In the genomic region with DNA sequence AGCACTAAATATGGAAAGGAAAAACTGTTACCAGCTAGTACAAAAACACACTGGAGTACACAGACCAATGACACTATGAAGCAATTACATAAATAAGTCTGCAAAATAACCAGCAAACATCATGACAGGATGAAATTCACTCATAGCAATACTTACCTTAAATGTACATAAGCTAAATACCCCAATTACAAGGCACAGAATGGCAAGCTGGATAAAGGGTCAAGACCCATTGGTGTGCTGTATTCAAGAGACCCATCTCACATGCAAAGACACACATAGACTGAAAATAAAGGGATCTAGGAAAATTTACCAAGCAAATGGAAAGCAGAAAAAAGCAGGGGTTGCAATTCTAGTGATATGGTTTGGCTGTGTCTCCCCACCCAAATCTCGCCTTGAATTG, we compare ENCODE assay signal across 18 cellular contexts. TPM values are rescaled to one million over a fixed set of nuclear protein-coding genes. Genes with fewer than 3 reads are reported as not detected.
"Had no signal": no experiment of that assay in that cellular context is flagged by ENCODE, and none has a peak within 500 bp of the region (broad histone marks: within the 10 kb centered on the region; RNA-seq: fewer than 3 reads in every experiment).

No MANE protein-coding gene starts in this region.

- H3K27ac ChIP-seq: VCaP, WERI-Rb-1 had no signal

- H3K36me3 ChIP-seq: WERI-Rb-1 had no signal

- ATAC-seq: activated CD4-positive, alpha-beta T cell treated with anti-CD3 and anti-CD28 coated beads for 36 hours; activated CD4-positive, CD25-positive, alpha-beta regulatory T cell treated with anti-CD3 and anti-CD28 coated beads, Interleukin-2, amount 50 U/mL, for 24 hours; activated CD8-positive, alpha-beta memory T cell treated with anti-CD3 and anti-CD28 coated beads, Interleukin-2, amount 10 ng/mL, durations not matched to agents 7 days and 5 days; activated CD8-positive, alpha-beta T cell treated with anti-CD3 and anti-CD28 coated beads for 36 hours; activated CD8-positive, alpha-beta T cell treated with anti-CD3 and anti-CD28 coated beads, Interleukin-2, amount 10 ng/mL, durations not matched to agents 7 days and 5 days; T-cell; T-helper 17 cell; WTC11 had no signal

RNA-seq across cellular contexts. Expression of a gene that starts 44.0 kb away (rescaled TPM):
- total RNA-seq: activated B cell treated with CpG ODN at 0.5 μM for 24 hours; activated CD4-positive, alpha-beta memory T cell treated with anti-CD3 and anti-CD28 coated beads for 36 hours; activated CD4-positive, alpha-beta memory T cell treated with anti-CD3 and anti-CD28 coated beads, Interleukin-2, amount 10 ng/mL, durations not matched to agents 7 days and 5 days; activated CD4-positive, alpha-beta T cell treated with anti-CD3 and anti-CD28 coated beads for 36 hours; activated CD4-positive, alpha-beta T cell treated with anti-CD3 and anti-CD28 coated beads, Interleukin-2, amount 10 ng/mL, durations not matched to agents 24 days and 14 days; activated CD4-positive, alpha-beta T cell treated with anti-CD3 and anti-CD28 coated beads, Interleukin-2, amount 10 ng/mL, durations not matched to agents 7 days and 5 days; activated CD8-positive, alpha-beta memory T cell treated with anti-CD3 and anti-CD28 coated beads for 36 hours; activated CD8-positive, alpha-beta memory T cell treated with anti-CD3 and anti-CD28 coated beads, Interleukin-2, amount 10 ng/mL, durations not matched to agents 7 days and 5 days; activated CD8-positive, alpha-beta T cell treated with anti-CD3 and anti-CD28 coated beads for 36 hours; activated CD8-positive, alpha-beta T cell treated with anti-CD3 and anti-CD28 coated beads, Interleukin-2, amount 10 ng/mL, durations not matched to agents 7 days and 5 days; T-cell; T-helper 1 cell treated with Interleukin-12 subunit alpha and Interleukin-12 subunit beta and Interleukin-4 antibody, amounts not matched to agents 30 ng/mL and 1 ng/mL, for 36 hours; T-helper 17 cell; T-helper 2 cell treated with Interferon-gamma antibody and Interleukin-4, amounts not matched to agents 100 ng/mL and 5 ng/mL, for 36 hours had no signal
